8 cellular contexts compared by ENCODE assay signal in genomic region chr14:75522224-75522764, GRCh38. TPM values are rescaled to one million over a fixed set of nuclear protein-coding genes. Genes with fewer than 3 reads are reported as not detected.
DNase-seq lines count a peak whose midpoint lies in the region; ATAC-seq and TF ChIP-seq lines count a peak whose summit lies in the region.
"Had no signal": no experiment of that assay in that cellular context is flagged by ENCODE, and none has a peak within 500 bp of the region (broad histone marks: within the 10 kb centered on the region; RNA-seq: fewer than 3 reads in every experiment).

BATF (plus strand) TSS chr14:75522469; CDS start chr14:75522683, 214 bp downstream.

- no peaks in the 10 kb centered on the region; the same call in 1 of the 2 replicates for H3K9me3 ChIP-seq in BE2C

- no peaks in the 10 kb centered on the region for H3K4me1 ChIP-seq in BE2C

- peak; percentile 79 to 81 for DNase-seq in activated CD4-positive, alpha-beta T cell treated with anti-CD3 and anti-CD28 coated beads, Interleukin-2, amount 50 U/mL, for 4 hours
- DNase-seq in Right ventricle myocardium inferior (ENCODE audit: missing footprints): no peak
- peak; percentile 82 for DNase-seq in stimulated activated CD4-positive, alpha-beta T cell treated with anti-CD3 and anti-CD28 coated beads, Interleukin-4, amount 100 ng/mL, for 24 hours
- DNase-seq in NCI-H82 (lab: John Stamatoyannopoulos, UW): no peak
- DNase-seq in BE2C: no peak

- intact Hi-C loops in Right ventricle myocardium inferior (cut with DNase I): no loop called here

- TF ChIP-seq CTCF in BE2C (IDR thresholded peaks at IDR 0.05; ENCODE audit: low read depth, low read length): no peak

- H3K4me3 ChIP-seq in BE2C (ENCODE audit: low read depth, low read length): no peak within 1 kb of the TSS

- no peaks in the 10 kb centered on the region for H3K36me3 ChIP-seq in BE2C

- ATAC-seq in GM19372 (IDR thresholded peaks at IDR 0.05; ENCODE audit: low read depth, unreplicated experiment): peak; percentile 65
- ATAC-seq in HG03520 (IDR thresholded peaks at IDR 0.05; ENCODE audit: unreplicated experiment): peak; percentile 41
- ATAC-seq in Right ventricle myocardium inferior: peak; percentile 27

- 0 out of 2 replicates have a peak, but pooled peaks cover 5% of the 10 kb centered on the region for H3K27me3 ChIP-seq in BE2C

RNA-seq across cellular contexts. Expression of gene BATF, which starts in this region (rescaled TPM):
- total RNA-seq in Right ventricle myocardium inferior: 0.84 TPM
- not detected for polyA plus RNA-seq in BE2C (2012; ENCODE audit: insufficient read depth, insufficient read length, low read depth)
- total RNA-seq: renal cortical epithelial cell had no signal

Comparison
In these comparisons a context has a peak if more than half of its experiments do, and no peak if none do; other contexts are left out.
1. Peak in ATAC-seq in Right ventricle myocardium inferior; RNA of the gene not detected or under 1 TPM.
2. DNase-seq: peak in activated CD4-positive, alpha-beta T cell treated with anti-CD3 and anti-CD28 coated beads, Interleukin-2, amount 50 U/mL, for 4 hours (2 of 2) and stimulated activated CD4-positive, alpha-beta T cell treated with anti-CD3 and anti-CD28 coated beads, Interleukin-4, amount 100 ng/mL, for 24 hours (single experiment); none in Right ventricle myocardium inferior (single experiment), NCI-H82 (single experiment) and BE2C (single experiment).
3. Peak in every context shown above with its lines, with median percentiles within 50 percentile points of each other: ATAC-seq.